Comparison of ENCODE assay signal across 8 cellular contexts in the genomic region with DNA sequence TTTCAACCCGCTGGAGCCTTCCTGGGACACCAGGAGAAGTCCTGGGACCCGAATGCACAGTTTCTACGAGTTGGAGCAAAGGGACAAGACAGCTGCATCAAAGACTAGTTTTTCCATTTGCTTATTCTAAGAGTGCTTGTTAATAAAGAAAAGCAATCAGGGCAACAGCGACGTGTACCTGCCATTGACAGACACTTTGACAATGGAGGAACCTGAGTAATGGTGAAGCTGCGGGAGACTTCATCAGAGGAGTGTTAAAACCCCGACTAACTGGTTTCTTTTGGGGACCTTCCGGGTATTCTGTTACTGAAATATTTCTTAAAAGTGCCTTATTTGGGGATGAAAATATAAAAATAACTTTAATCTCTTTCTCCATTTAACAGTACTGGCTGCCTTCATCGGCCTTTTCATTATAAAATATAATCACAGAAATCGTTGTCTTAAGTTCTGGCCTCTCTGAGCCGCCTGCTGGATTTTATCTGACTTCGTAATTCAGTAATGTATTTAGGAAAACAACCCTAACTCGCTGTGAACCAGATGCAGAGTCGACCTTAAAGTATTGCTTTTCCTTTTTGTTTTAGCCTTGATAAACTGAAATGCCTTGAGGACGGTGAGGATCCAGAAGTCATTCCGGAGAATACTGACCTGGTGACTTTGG. TPM values are rescaled to one million over a fixed set of nuclear protein-coding genes. Genes with fewer than 3 reads are reported as not detected.
DNase-seq lines count a peak whose midpoint lies in the region; ATAC-seq and TF ChIP-seq lines count a peak whose summit lies in the region.

No MANE protein-coding gene starts in this region.

- H3K36me3 Mint-ChIP-seq in activated CD8-positive, alpha-beta T cell treated with anti-CD3 and anti-CD28 coated beads, Interleukin-2, amount 10 ng/mL, durations not matched to agents 7 days and 5 days (ENCODE audit: low read depth), result peaks cover 31% of the 10 kb centered on the region

- H3K4me2 ChIP-seq in DND-41 (ENCODE audit: insufficient read depth, low read length), result peak overlapping the region; percentile 72

- POLR2A ChIA-PET in activated CD8-positive, alpha-beta T cell treated with anti-CD3 and anti-CD28 coated beads, Interleukin-2, amount 10 ng/mL, durations not matched to agents 7 days and 5 days (lab: Charles Lee), result interaction anchor here (0.9 to 2.4 kb wide), 4 partner anchors 88 to 124 kb away, joined by 4 to 9 read pairs (median 8); a partner anchor contains a TSS

- WGBS in iPS DF 6.9 (ENCODE audit: insufficient coverage, insufficient read length), result no CpG with 5 or more reads among the region's 16 CpGs

- H3K36me3 ChIP-seq in DND-41 (ENCODE audit: insufficient read depth, low read length) (peaks cover 34% of the 10 kb centered on the region), iPS DF 6.9 (ENCODE audit: control insufficient read depth, insufficient read depth, low read length) (peaks cover 6% of the 10 kb centered on the region; the same call in 1 of the 2 replicates)

- CTCF ChIA-PET in activated CD8-positive, alpha-beta T cell treated with anti-CD3 and anti-CD28 coated beads, Interleukin-2, amount 10 ng/mL, durations not matched to agents 7 days and 5 days (lab: Charles Lee), result interaction anchor here (0.8 to 1.9 kb wide), 8 partner anchors 9 to 192 kb away, joined by 3 to 11 read pairs (median 3); a partner anchor contains a TSS

- no peaks in the 10 kb centered on the region for H3K27me3 ChIP-seq in DND-41 (ENCODE audit: insufficient read depth, low read length, poor library complexity)
- no peaks in the 10 kb centered on the region for H3K27me3 ChIP-seq in iPS DF 6.9 (ENCODE audit: control insufficient read depth, insufficient read depth, low read length)

- peaks cover 33% of the 10 kb centered on the region for H3K4me1 Mint-ChIP-seq in activated CD8-positive, alpha-beta T cell treated with anti-CD3 and anti-CD28 coated beads, Interleukin-2, amount 10 ng/mL, durations not matched to agents 7 days and 5 days (ENCODE audit: low read depth)

- peak overlapping the region; percentile 86 for H3K27ac Mint-ChIP-seq in activated CD8-positive, alpha-beta T cell treated with anti-CD3 and anti-CD28 coated beads, Interleukin-2, amount 10 ng/mL, durations not matched to agents 7 days and 5 days

- ATAC-seq in DND-41 (ENCODE audit: insufficient read depth, low read depth), result 0 out of 3 replicates have a peak, but pooled peaks have one; percentile 3
- ATAC-seq in activated CD8-positive, alpha-beta T cell treated with anti-CD3 and anti-CD28 coated beads, Interleukin-2, amount 10 ng/mL, durations not matched to agents 7 days and 5 days, result peak; percentile 9

- intact Hi-C loops in posterior cingulate gyrus (cut with DNase I), result loop anchor here (2.0 to 10.0 kb wide), 4 partner anchors 119 to 211 kb away; a partner anchor contains a TSS

- TF ChIP-seq CTCF in DND-41 (IDR thresholded peaks at IDR 0.05; ENCODE audit: borderline replicate concordance, extremely low read depth, low read length, poor library complexity, severe bottlenecking), result peak; percentile 21

- H3K9me3 ChIP-seq in DND-41 (ENCODE audit: insufficient read depth, low read length, severe bottlenecking) (no peaks in the 10 kb centered on the region), iPS DF 6.9 (ENCODE audit: control insufficient read depth, insufficient read depth, low read length) (no peaks in the 10 kb centered on the region; the same call in 1 of the 2 replicates)

- peak overlapping the region; percentile 67 to 94 for H3K4me3 ChIP-seq in DND-41 (ENCODE audit: low read depth in 1 of 2, low read length in 2 of 2)
- peak overlapping the region; percentile 95 for H3K4me3 ChIP-seq in Jurkat, Clone E6-1 (ENCODE audit: low read length)
- H3K4me3 ChIP-seq in iPS DF 6.9 (ENCODE audit: low read length), result peak overlapping the region; percentile 92
- H3K4me3 ChIP-seq in skin epidermis, result peak overlapping the region; percentile 58 to 99 (median 90)

- H4K20me1 ChIP-seq in DND-41 (ENCODE audit: insufficient read depth, low read length), result peaks cover 4% of the 10 kb centered on the region; the same call in 1 of the 2 replicates

- peak overlapping the region; percentile 85 for H3K9ac ChIP-seq in DND-41 (ENCODE audit: low read depth, low read length)

- peaks cover 38% of the 10 kb centered on the region for H3K4me1 ChIP-seq in DND-41 (ENCODE audit: insufficient read depth, low read length)
- no peaks in the 10 kb centered on the region; the same call in 1 of the 2 replicates for H3K4me1 ChIP-seq in iPS DF 6.9 (ENCODE audit: control insufficient read depth, insufficient read depth, low read length)

- H2AFZ ChIP-seq in DND-41 (ENCODE audit: low read depth, low read length), result peak overlapping the region; percentile 80

- peaks cover 24% of the 10 kb centered on the region for H3K27me3 Mint-ChIP-seq in activated CD8-positive, alpha-beta T cell treated with anti-CD3 and anti-CD28 coated beads, Interleukin-2, amount 10 ng/mL, durations not matched to agents 7 days and 5 days (ENCODE audit: low read depth)

- no peak for DNase-seq in DND-41
- peak; percentile 30 for DNase-seq in Jurkat, Clone E6-1 (ENCODE audit: low read depth, low spot score)
- peak; percentile 37 for DNase-seq in activated CD8-positive, alpha-beta T cell treated with anti-CD3 and anti-CD28 coated beads, Interleukin-2, amount 10 ng/mL, durations not matched to agents 7 days and 5 days
- DNase-seq in iPS DF 6.9 (ENCODE audit: low read depth, low spot score), result no peak
- no peak for DNase-seq in retina
- no peak for DNase-seq in posterior cingulate gyrus
- DNase-seq in cortex of kidney (lab: John Stamatoyannopoulos, UW), result no peak

- peak overlapping the region; percentile 93 for H3K4me3 Mint-ChIP-seq in activated CD8-positive, alpha-beta T cell treated with anti-CD3 and anti-CD28 coated beads, Interleukin-2, amount 10 ng/mL, durations not matched to agents 7 days and 5 days

- no peaks in the 10 kb centered on the region for H3K9me3 Mint-ChIP-seq in activated CD8-positive, alpha-beta T cell treated with anti-CD3 and anti-CD28 coated beads, Interleukin-2, amount 10 ng/mL, durations not matched to agents 7 days and 5 days (ENCODE audit: insufficient read depth)

- H3K79me2 ChIP-seq in DND-41 (ENCODE audit: insufficient read depth, low read length), result peaks cover 56% of the 10 kb centered on the region

- peak overlapping the region; percentile 84 for H3K27ac ChIP-seq in DND-41 (ENCODE audit: low read length)
- H3K27ac ChIP-seq in iPS DF 6.9 (ENCODE audit: low read length), result no peak overlapping the region
- peak overlapping the region in 19 of 21 experiments; percentile 67 to 95 (median 90) for H3K27ac ChIP-seq in skin epidermis

RNA-seq across cellular contexts. Expression of a gene that starts 0.8 kb away (rescaled TPM):
- 34.7 TPM for polyA plus RNA-seq in Jurkat, Clone E6-1 (2012; ENCODE audit: insufficient read depth, insufficient read length)
- total RNA-seq in activated CD8-positive, alpha-beta T cell treated with anti-CD3 and anti-CD28 coated beads, Interleukin-2, amount 10 ng/mL, durations not matched to agents 7 days and 5 days, result 10 to 100 TPM; 21.7 to 22.6 TPM

Comparison
In these comparisons a context has a peak if more than half of its experiments do, and no peak if none do; other contexts are left out.
1. DNase-seq: peak in Jurkat, Clone E6-1 (single experiment) and activated CD8-positive, alpha-beta T cell treated with anti-CD3 and anti-CD28 coated beads, Interleukin-2, amount 10 ng/mL, durations not matched to agents 7 days and 5 days (single experiment); none in DND-41 (single experiment), iPS DF 6.9 (single experiment), retina (single experiment), posterior cingulate gyrus (0 of 10) and cortex of kidney (single experiment).
2. Peak in every context shown above with its lines, with median percentiles within 50 percentile points of each other: H3K4me3 ChIP-seq.